In the genomic region with DNA sequence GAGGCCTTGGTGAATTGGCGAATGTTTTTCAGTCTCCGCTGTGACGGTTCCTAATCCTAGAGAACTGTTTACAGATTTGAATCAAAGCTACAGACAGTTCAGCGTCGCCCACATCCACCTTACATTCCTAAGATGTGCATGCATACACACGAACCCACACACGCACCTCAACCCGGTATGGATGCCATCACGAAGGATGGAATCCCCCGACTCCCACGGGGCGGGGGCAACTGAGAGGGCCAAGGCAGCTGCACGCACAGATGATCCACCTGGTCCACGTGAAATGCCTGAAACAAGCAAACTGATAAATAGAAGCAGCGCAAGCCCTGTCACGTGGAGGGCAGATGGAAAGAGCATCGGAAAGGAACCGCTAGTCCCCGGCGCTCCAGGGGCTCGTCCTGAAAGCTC, we compare ENCODE assay signal across 1 cellular context.
TF ChIP-seq lines count a peak whose summit lies in the region.

No MANE protein-coding gene starts in this region.

TF ChIP-seq in HepG2, 621 proteins besides CTCF, POLR2A, EP300 and RAD21 (continued from another document):
- TF ChIP-seq SALL2 (CRISPR knock-in tag; IDR thresholded peaks at IDR 0.05) (no peak), ZFP90 (CRISPR knock-in tag; IDR thresholded peaks at IDR 0.05; ENCODE audit: borderline replicate concordance) (no peak), ZNF256 (CRISPR knock-in tag; conservative IDR thresholded peaks at IDR 0.05) (no peak), ZNF652 (CRISPR knock-in tag; IDR thresholded peaks at IDR 0.05; ENCODE audit: borderline replicate concordance, low read depth) (no peak), ZNF235 (CRISPR knock-in tag; IDR thresholded peaks at IDR 0.05; ENCODE audit: borderline replicate concordance) (0 out of 2 replicates have a peak, but pooled peaks have one; percentile 42), HDAC2 (CRISPR knock-in tag; IDR thresholded peaks at IDR 0.05) (peak; percentile 4; the same call in 1 of the 2 replicates)
- TF ChIP-seq, protein P1, sequence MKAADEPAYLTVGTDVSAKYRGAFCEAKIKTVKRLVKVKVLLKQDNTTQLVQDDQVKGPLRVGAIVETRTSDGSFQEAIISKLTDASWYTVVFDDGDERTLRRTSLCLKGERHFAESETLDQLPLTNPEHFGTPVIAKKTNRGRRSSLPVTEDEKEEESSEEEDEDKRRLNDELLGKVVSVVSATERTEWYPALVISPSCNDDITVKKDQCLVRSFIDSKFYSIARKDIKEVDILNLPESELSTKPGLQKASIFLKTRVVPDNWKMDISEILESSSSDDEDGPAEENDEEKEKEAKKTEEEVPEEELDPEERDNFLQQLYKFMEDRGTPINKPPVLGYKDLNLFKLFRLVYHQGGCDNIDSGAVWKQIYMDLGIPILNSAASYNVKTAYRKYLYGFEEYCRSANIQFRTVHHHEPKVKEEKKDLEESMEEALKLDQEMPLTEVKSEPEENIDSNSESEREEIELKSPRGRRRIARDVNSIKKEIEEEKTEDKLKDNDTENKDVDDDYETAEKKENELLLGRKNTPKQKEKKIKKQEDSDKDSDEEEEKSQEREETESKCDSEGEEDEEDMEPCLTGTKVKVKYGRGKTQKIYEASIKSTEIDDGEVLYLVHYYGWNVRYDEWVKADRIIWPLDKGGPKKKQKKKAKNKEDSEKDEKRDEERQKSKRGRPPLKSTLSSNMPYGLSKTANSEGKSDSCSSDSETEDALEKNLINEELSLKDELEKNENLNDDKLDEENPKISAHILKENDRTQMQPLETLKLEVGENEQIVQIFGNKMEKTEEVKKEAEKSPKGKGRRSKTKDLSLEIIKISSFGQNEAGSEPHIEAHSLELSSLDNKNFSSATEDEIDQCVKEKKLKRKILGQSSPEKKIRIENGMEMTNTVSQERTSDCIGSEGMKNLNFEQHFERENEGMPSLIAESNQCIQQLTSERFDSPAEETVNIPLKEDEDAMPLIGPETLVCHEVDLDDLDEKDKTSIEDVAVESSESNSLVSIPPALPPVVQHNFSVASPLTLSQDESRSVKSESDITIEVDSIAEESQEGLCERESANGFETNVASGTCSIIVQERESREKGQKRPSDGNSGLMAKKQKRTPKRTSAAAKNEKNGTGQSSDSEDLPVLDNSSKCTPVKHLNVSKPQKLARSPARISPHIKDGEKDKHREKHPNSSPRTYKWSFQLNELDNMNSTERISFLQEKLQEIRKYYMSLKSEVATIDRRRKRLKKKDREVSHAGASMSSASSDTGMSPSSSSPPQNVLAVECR (CRISPR knock-in tag; IDR thresholded peaks at IDR 0.05; ENCODE audit: borderline replicate concordance): no peak
- TF ChIP-seq, protein P2, sequence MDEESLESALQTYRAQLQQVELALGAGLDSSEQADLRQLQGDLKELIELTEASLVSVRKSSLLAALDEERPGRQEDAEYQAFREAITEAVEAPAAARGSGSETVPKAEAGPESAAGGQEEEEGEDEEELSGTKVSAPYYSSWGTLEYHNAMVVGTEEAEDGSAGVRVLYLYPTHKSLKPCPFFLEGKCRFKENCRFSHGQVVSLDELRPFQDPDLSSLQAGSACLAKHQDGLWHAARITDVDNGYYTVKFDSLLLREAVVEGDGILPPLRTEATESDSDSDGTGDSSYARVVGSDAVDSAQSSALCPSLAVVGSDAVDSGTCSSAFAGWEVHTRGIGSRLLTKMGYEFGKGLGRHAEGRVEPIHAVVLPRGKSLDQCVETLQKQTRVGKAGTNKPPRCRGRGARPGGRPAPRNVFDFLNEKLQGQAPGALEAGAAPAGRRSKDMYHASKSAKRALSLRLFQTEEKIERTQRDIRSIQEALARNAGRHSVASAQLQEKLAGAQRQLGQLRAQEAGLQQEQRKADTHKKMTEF (CRISPR knock-in tag; IDR thresholded peaks at IDR 0.05): no peak
